Comparison of ENCODE assay signal across 9 cellular contexts in the genomic region with DNA sequence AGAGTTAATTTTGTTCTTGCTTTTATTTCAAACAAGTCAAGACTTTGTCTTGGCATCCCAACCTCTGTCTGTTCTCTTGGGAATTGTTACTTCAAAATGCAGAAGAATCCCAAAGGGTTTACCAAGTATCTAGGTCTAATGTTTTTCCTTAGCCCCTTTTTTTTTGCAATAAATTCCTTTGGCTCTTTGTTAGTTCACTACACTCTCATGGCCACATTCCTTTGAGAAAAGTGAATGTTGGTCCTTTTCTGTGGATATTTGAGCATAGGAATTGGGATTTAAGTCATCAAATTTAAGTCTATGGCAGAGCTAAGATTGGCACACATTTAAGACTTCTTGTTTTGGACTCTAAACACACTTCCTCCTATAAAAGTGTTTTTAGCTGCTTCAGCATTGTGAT. TPM values are rescaled to one million over a fixed set of nuclear protein-coding genes. Genes with fewer than 3 reads are reported as not detected.
DNase-seq lines count a peak whose midpoint lies in the region; ATAC-seq, FAIRE-seq and TF ChIP-seq lines count a peak whose summit lies in the region.
"Had no signal": no experiment of that assay in that cellular context is flagged by ENCODE, and none has a peak within 500 bp of the region (broad histone marks: within the 10 kb centered on the region; RNA-seq: fewer than 3 reads in every experiment).

No MANE protein-coding gene starts in this region.

- H3K9me1 ChIP-seq in keratinocyte (ENCODE audit: control insufficient read depth, extremely low read depth, insufficient read depth, low read length) = no peaks in the 10 kb centered on the region

- H3K27me3 Mint-ChIP-seq in GM23338 (ENCODE audit: insufficient read depth, low read depth, poor library complexity) = peaks cover 9% of the 10 kb centered on the region

- peak overlapping the region; percentile 98 for H3K27ac Mint-ChIP-seq in GM23338
- H3K27ac Mint-ChIP-seq in activated naive CD4-positive, alpha-beta T cell treated with anti-CD3 and anti-CD28 coated beads, Interleukin-2, amount 50 U/mL, for 72 hours = peak overlapping the region; percentile 28 to 57

- H3K27me3 ChIP-seq in ACC112 (ENCODE audit: insufficient read depth, low read length) (no peaks in the 10 kb centered on the region), GM23338 (ENCODE audit: insufficient read depth) (no peaks in the 10 kb centered on the region), keratinocyte (ENCODE audit: control insufficient read depth, extremely low read depth, insufficient read depth, low read length) (no peaks in the 10 kb centered on the region), neuronal stem cell (ENCODE audit: control insufficient read depth in 3 of 3, insufficient read depth in 3 of 3, low read depth in 1 of 3, low read length in 3 of 3) (no peaks in the 10 kb centered on the region), colonic mucosa (no peaks in the 10 kb centered on the region)
- H3K27me3 ChIP-seq: body of pancreas had no signal

- H3K79me2 ChIP-seq in ACC112 (ENCODE audit: control insufficient read depth, insufficient read depth, low read length, unreplicated experiment) (peaks cover 71% of the 10 kb centered on the region), GM23338 (replicated peaks; ENCODE audit: insufficient read depth) (peaks cover 78% of the 10 kb centered on the region), keratinocyte (ENCODE audit: control insufficient read depth, insufficient read depth, low read length) (peaks cover 63% of the 10 kb centered on the region)

- intact Hi-C loops in colonic mucosa (cut with DNase I) (no loop called here), left cardiac atrium (cut with DNase I) (no loop called here)

- H2AK5ac ChIP-seq in neuronal stem cell (ENCODE audit: low read depth, low read length) = no peak overlapping the region

- no peak overlapping the region for H3K18ac ChIP-seq in neuronal stem cell (ENCODE audit: low read length)

- no peaks in the 10 kb centered on the region for H3K9me3 ChIP-seq in keratinocyte (ENCODE audit: control insufficient read depth, low read depth, low read length)
- H3K9me3 ChIP-seq in neuronal stem cell (replicated peaks in 1 of 2; ENCODE audit: control insufficient read depth in 2 of 2, insufficient read depth in 1 of 2, low read depth in 1 of 2, low read length in 2 of 2) = no peaks in the 10 kb centered on the region
- H3K9me3 ChIP-seq in colonic mucosa = no peaks in the 10 kb centered on the region
- H3K9me3 ChIP-seq: body of pancreas had no signal

- H3K4me1 Mint-ChIP-seq in GM23338 = peaks cover 22% of the 10 kb centered on the region

- peaks cover 2% of the 10 kb centered on the region for H3K79me1 ChIP-seq in neuronal stem cell (ENCODE audit: low read depth, low read length)

- H3K9ac ChIP-seq in keratinocyte (ENCODE audit: control insufficient read depth, extremely low read depth, insufficient read depth, low read length) (peak overlapping the region; percentile 0), neuronal stem cell (ENCODE audit: low read depth, low read length, poor library complexity) (no peak overlapping the region), colonic mucosa (ENCODE audit: low read depth in 2 of 2, low read length in 2 of 2) (no peak overlapping the region)

- H2AFZ ChIP-seq in ACC112 (ENCODE audit: low read length, unreplicated experiment) = no peak overlapping the region
- H2AFZ ChIP-seq in GM23338 = no peak overlapping the region
- no peak overlapping the region for H2AFZ ChIP-seq in keratinocyte (ENCODE audit: control insufficient read depth, low read length)
- no peak overlapping the region for H2AFZ ChIP-seq in neuronal stem cell (ENCODE audit: low read length)

- peak overlapping the region; percentile 80 for H3K27ac ChIP-seq in ACC112 (ENCODE audit: low read depth, low read length)
- H3K27ac ChIP-seq in GM23338 (ENCODE audit: low read depth) = peak overlapping the region; percentile 95
- peak overlapping the region; percentile 93 for H3K27ac ChIP-seq in keratinocyte (ENCODE audit: control insufficient read depth, insufficient read depth, low read length)
- H3K27ac ChIP-seq in neuronal stem cell (replicated peaks; ENCODE audit: low read length) = no peak overlapping the region
- H3K27ac ChIP-seq in colonic mucosa = no peak overlapping the region

- no peaks in the 10 kb centered on the region; the same call in 1 of the 2 replicates for H3F3A ChIP-seq in GM23338 (replicated peaks; ENCODE audit: low read depth)

- H3K36me3 Mint-ChIP-seq in GM23338 (ENCODE audit: low read depth) = peaks cover 51% of the 10 kb centered on the region
- peaks cover 43% of the 10 kb centered on the region in 2 donors for H3K36me3 Mint-ChIP-seq in activated naive CD4-positive, alpha-beta T cell treated with anti-CD3 and anti-CD28 coated beads, Interleukin-2, amount 50 U/mL, for 72 hours

- H4K20me1 ChIP-seq in GM23338 (replicated peaks; ENCODE audit: insufficient read depth) (peaks cover 15% of the 10 kb centered on the region; the same call in 1 of the 2 replicates), keratinocyte (ENCODE audit: control insufficient read depth, extremely low read depth, insufficient read depth, low read length) (no peaks in the 10 kb centered on the region)

- peak overlapping the region; percentile 90 for H3K4me3 ChIP-seq in ACC112 (ENCODE audit: low read depth, low read length)
- H3K4me3 ChIP-seq in GM23338 = peak overlapping the region; percentile 83
- peak overlapping the region; percentile 70 to 96 (median 87) for H3K4me3 ChIP-seq in keratinocyte (ENCODE audit: control insufficient read depth in 2 of 3, extremely low read depth in 1 of 3, insufficient read depth in 2 of 3, low read depth in 1 of 3, low read length in 3 of 3)
- H3K4me3 ChIP-seq in neuronal stem cell (ENCODE audit: low read length in 2 of 2) = peak overlapping the region in 1 of 2 donors; percentile 71
- no peak overlapping the region for H3K4me3 ChIP-seq in colonic mucosa

- H4K91ac ChIP-seq in neuronal stem cell (ENCODE audit: low read depth, low read length, poor library complexity) = no peak overlapping the region

- H2BK15ac ChIP-seq in neuronal stem cell (ENCODE audit: low read length) = no peak overlapping the region

- H3K4me1 ChIP-seq in ACC112 (ENCODE audit: control insufficient read depth, insufficient read depth, low read length, unreplicated experiment) (peaks cover 35% of the 10 kb centered on the region), GM23338 (ENCODE audit: insufficient read depth) (peaks cover 20% of the 10 kb centered on the region), keratinocyte (ENCODE audit: control insufficient read depth, extremely low read depth, insufficient read depth, low read length) (peaks cover 27% of the 10 kb centered on the region), neuronal stem cell (ENCODE audit: control insufficient read depth in 2 of 2, insufficient read depth in 1 of 2, low read depth in 1 of 2, low read length in 2 of 2) (peaks cover 3 to 9% of the 10 kb centered on the region in 2 donors), colonic mucosa (peaks cover 10% of the 10 kb centered on the region)

- H3K14ac ChIP-seq in neuronal stem cell (ENCODE audit: low read length) = no peak overlapping the region

- H3K9me3 Mint-ChIP-seq in GM23338 = no peaks in the 10 kb centered on the region
- no peaks in the 10 kb centered on the region for H3K9me3 Mint-ChIP-seq in activated naive CD4-positive, alpha-beta T cell treated with anti-CD3 and anti-CD28 coated beads, Interleukin-2, amount 50 U/mL, for 72 hours

- TF ChIP-seq CTCF in GM23338 (conservative IDR thresholded peaks at IDR 0.05; ENCODE audit: low read depth in 2 of 2) (no peak), keratinocyte (optimal IDR thresholded peaks at IDR 0.05 in 1 of 3, IDR thresholded peaks at IDR 0.05 in 1 of 3, conservative IDR thresholded peaks at IDR 0.05 in 1 of 3; ENCODE audit: extremely low read depth in 1 of 3, insufficient read depth in 2 of 3, low read length in 3 of 3) (no peak), colonic mucosa (IDR thresholded peaks at IDR 0.05) (no peak)

- DNase-seq in GM23338 (ENCODE audit: low spot score) (peak; percentile 32), keratinocyte (ENCODE audit: low read depth, low spot score) (no peak), neuronal stem cell (ENCODE audit: low spot score) (no peak), colonic mucosa (no peak), left cardiac atrium (no peak)
- DNase-seq in activated naive CD4-positive, alpha-beta T cell treated with anti-CD3 and anti-CD28 coated beads, Interleukin-2, amount 50 U/mL, for 72 hours (ENCODE audit: low spot score in 2 of 2) = no peak
- DNase-seq: body of pancreas had no signal

- H3K4ac ChIP-seq in neuronal stem cell (ENCODE audit: low read length) = no peak overlapping the region

- H2BK12ac ChIP-seq in neuronal stem cell (ENCODE audit: low read length) = no peak overlapping the region

- dilution Hi-C loops in keratinocyte (cut with MboI; ENCODE audit: extremely low pct_ligation_motif_present, low sequenced_read_pairs) = no loop called here

- H3K9me2 ChIP-seq in GM23338 (ENCODE audit: insufficient read depth) = no peaks in the 10 kb centered on the region

- H3K4me3 Mint-ChIP-seq in GM23338 = peak overlapping the region; percentile 98

- peaks cover 12% of the 10 kb centered on the region for H3K36me3 ChIP-seq in ACC112 (ENCODE audit: insufficient read depth, low read length)
- H3K36me3 ChIP-seq in GM23338 (ENCODE audit: insufficient read depth) = peaks cover 22% of the 10 kb centered on the region
- H3K36me3 ChIP-seq in keratinocyte (ENCODE audit: control insufficient read depth in 2 of 2, extremely low read depth in 1 of 2, insufficient read depth in 2 of 2, low read length in 2 of 2) = peaks cover 1 to 14% of the 10 kb centered on the region in 2 experiments
- H3K36me3 ChIP-seq in neuronal stem cell (replicated peaks in 1 of 2; ENCODE audit: control insufficient read depth in 2 of 2, insufficient read depth in 2 of 2, low read length in 2 of 2) = peaks cover 8 to 56% of the 10 kb centered on the region in 2 donors
- H3K36me3 ChIP-seq in colonic mucosa = no peaks in the 10 kb centered on the region

- H3K4me2 ChIP-seq in GM23338 (peak overlapping the region; percentile 92), keratinocyte (ENCODE audit: control insufficient read depth, extremely low read depth, insufficient read depth, low read depth, low read length) (peak overlapping the region; percentile 83), neuronal stem cell (ENCODE audit: insufficient read depth, low read length, poor library complexity, severe bottlenecking) (no peak overlapping the region)

- ATAC-seq in GM23338 (no peak), left cardiac atrium (no peak), HG02840 (IDR thresholded peaks at IDR 0.05; ENCODE audit: low FRiP score, unreplicated experiment) (no peak)
- no peak for ATAC-seq in activated naive CD4-positive, alpha-beta T cell treated with anti-CD3 and anti-CD28 coated beads, Interleukin-2, amount 50 U/mL, for 72 hours
- ATAC-seq: body of pancreas had no signal

- no peak for FAIRE-seq in keratinocyte (lab: Jason Lieb, UNC)

- no peak overlapping the region for H4K8ac ChIP-seq in neuronal stem cell (ENCODE audit: low read depth, low read length)

- H3K23ac ChIP-seq in neuronal stem cell (ENCODE audit: low read depth, low read length, poor library complexity) = no peak overlapping the region

- no peak overlapping the region for H2BK5ac ChIP-seq in neuronal stem cell (ENCODE audit: low read length)

- H2BK120ac ChIP-seq in neuronal stem cell (ENCODE audit: low read depth, low read length) = no peak overlapping the region

RNA-seq across cellular contexts. Expression of a gene that starts 1.8 kb away (rescaled TPM):
- total RNA-seq in GM23338 (2014; rRNA removed; shearing (Covaris generic)) = 112 and 131 TPM in 2 replicates
- polyA plus RNA-seq in GM23338 (2016; fragmentation: Nextera tagmentation; extraction: Ambion mirVana) = 149 and 154 TPM in 2 replicates
- 10 to 100 TPM; 28.8 to 29.9 TPM for total RNA-seq in activated naive CD4-positive, alpha-beta T cell treated with anti-CD3 and anti-CD28 coated beads, Interleukin-2, amount 50 U/mL, for 72 hours
- 31.8 to 55.4 TPM (median 35.8 TPM) in 3 replicates for polyA plus RNA-seq in keratinocyte
- polyA plus RNA-seq in keratinocyte (2011; ENCODE audit: low read depth) = 64.1 TPM
- polyA plus RNA-seq in keratinocyte (2011; cell fraction: cytosol; rRNA removed) = 32.9 and 65.9 TPM in 2 replicates
- polyA plus RNA-seq in keratinocyte (2011; cell fraction: nucleus; rRNA removed) = 24.1 and 33.0 TPM in 2 replicates
- polyA plus RNA-seq in keratinocyte (2012; ENCODE audit: low replicate concordance) = 33.9 and 49.9 TPM in 2 replicates
- polyA minus RNA-seq in keratinocyte = 6.0 to 30.2 TPM (median 18.9 TPM) in 3 replicates
- polyA minus RNA-seq in keratinocyte (2011; cell fraction: cytosol; rRNA and poly(A)+ RNA removed) = 22.8 TPM
- 8.8 and 16.3 TPM in 2 replicates for polyA minus RNA-seq in keratinocyte (2011; cell fraction: nucleus; rRNA and poly(A)+ RNA removed)
- 129 TPM for polyA plus RNA-seq in neuronal stem cell (2013, experiment 1 of 2)
- polyA plus RNA-seq in neuronal stem cell (2013, experiment 2 of 2) = 132 TPM
- 10 to 100 TPM; 20.7 to 23.4 TPM for total RNA-seq in colonic mucosa
- total RNA-seq in left cardiac atrium = 10 to 100 TPM; 28.7 to 36.3 TPM

RNA-seq across cellular contexts. Expression of a gene that starts 2.9 kb away (rescaled TPM):
- 60.9 and 68.9 TPM in 2 replicates for total RNA-seq in GM23338 (2014; rRNA removed; shearing (Covaris generic))
- polyA plus RNA-seq in GM23338 (2016; fragmentation: Nextera tagmentation; extraction: Ambion mirVana) (88.2 and 96.6 TPM in 2 replicates), keratinocyte (26.5 to 28.2 TPM (median 26.5 TPM) in 3 replicates)
- total RNA-seq in activated naive CD4-positive, alpha-beta T cell treated with anti-CD3 and anti-CD28 coated beads, Interleukin-2, amount 50 U/mL, for 72 hours = 10 to 100 TPM; 42.8 to 45.0 TPM
- 28.6 TPM for polyA plus RNA-seq in keratinocyte (2011; ENCODE audit: low read depth)
- 22.8 and 23.9 TPM in 2 replicates for polyA plus RNA-seq in keratinocyte (2011; cell fraction: cytosol; rRNA removed)
- polyA plus RNA-seq in keratinocyte (2011; cell fraction: nucleus; rRNA removed) = 20.7 and 22.9 TPM in 2 replicates
- 39.5 and 42.1 TPM in 2 replicates for polyA plus RNA-seq in keratinocyte (2012; ENCODE audit: low replicate concordance)
- 11.0 to 15.2 TPM (median 12.3 TPM) in 3 replicates for polyA minus RNA-seq in keratinocyte
- 90.0 TPM for polyA minus RNA-seq in keratinocyte (2011; cell fraction: cytosol; rRNA and poly(A)+ RNA removed)
- 12.3 and 12.5 TPM in 2 replicates for polyA minus RNA-seq in keratinocyte (2011; cell fraction: nucleus; rRNA and poly(A)+ RNA removed)
- 130 TPM for polyA plus RNA-seq in neuronal stem cell (2013, experiment 1 of 2)
- 134 TPM for polyA plus RNA-seq in neuronal stem cell (2013, experiment 2 of 2)
- total RNA-seq in colonic mucosa (10 to 100 TPM; 51.7 to 68.1 TPM), left cardiac atrium (10 to 100 TPM; 29.9 to 38.7 TPM)

RNA-seq across cellular contexts. Expression of a gene that starts 24.3 kb away (rescaled TPM):
- total RNA-seq in GM23338 (2014; rRNA removed; shearing (Covaris generic)) = 12.0 and 13.0 TPM in 2 replicates
- 8.7 and 9.5 TPM in 2 replicates for polyA plus RNA-seq in GM23338 (2016; fragmentation: Nextera tagmentation; extraction: Ambion mirVana)
- 10 to 100 TPM; 12.2 to 12.3 TPM for total RNA-seq in activated naive CD4-positive, alpha-beta T cell treated with anti-CD3 and anti-CD28 coated beads, Interleukin-2, amount 50 U/mL, for 72 hours
- polyA plus RNA-seq in keratinocyte = 7.4 to 11.9 TPM (median 8.1 TPM) in 3 replicates
- polyA plus RNA-seq in keratinocyte (2011; ENCODE audit: low read depth) = 3.8 TPM
- 7.9 and 9.1 TPM in 2 replicates for polyA plus RNA-seq in keratinocyte (2011; cell fraction: cytosol; rRNA removed)
- 8.5 and 10.2 TPM in 2 replicates for polyA plus RNA-seq in keratinocyte (2011; cell fraction: nucleus; rRNA removed)
- 7.2 and 11.1 TPM in 2 replicates for polyA plus RNA-seq in keratinocyte (2012; ENCODE audit: low replicate concordance)
- polyA minus RNA-seq in keratinocyte = 4.7 to 7.6 TPM (median 7.1 TPM) in 3 replicates
- polyA minus RNA-seq in keratinocyte (2011; cell fraction: cytosol; rRNA and poly(A)+ RNA removed) = 4.2 TPM
- 4.1 and 5.0 TPM in 2 replicates for polyA minus RNA-seq in keratinocyte (2011; cell fraction: nucleus; rRNA and poly(A)+ RNA removed)
- polyA plus RNA-seq in neuronal stem cell (2013, experiment 1 of 2) = 4.9 TPM
- polyA plus RNA-seq in neuronal stem cell (2013, experiment 2 of 2) = 4.7 TPM
- 1 to 10 TPM; 7.5 to 8.4 TPM for total RNA-seq in colonic mucosa
- total RNA-seq in left cardiac atrium = 1 to 10 TPM; 3.9 to 5.4 TPM

Comparison
In these comparisons a context has a peak if more than half of its experiments do, and no peak if none do; other contexts are left out.
1. H3K27ac ChIP-seq: peak in ACC112 (single experiment), GM23338 (single experiment) and keratinocyte (single experiment); none in neuronal stem cell (single experiment) and colonic mucosa (single experiment).